ENCODE assay signal across 23 cellular contexts in genomic region chr3:19250959-19251610, GRCh38.
DNase-seq lines count a peak whose midpoint lies in the region; TF ChIP-seq lines count a peak whose summit lies in the region.
"Had no signal": no experiment of that assay in that cellular context is flagged by ENCODE, and none has a peak within 500 bp of the region (broad histone marks: within the 10 kb centered on the region; RNA-seq: fewer than 3 reads in every experiment).

No MANE protein-coding gene starts in this region.

- no peaks in the 10 kb centered on the region for H3K27me3 Mint-ChIP-seq in Calu3 (ENCODE audit: unreplicated experiment)
- H3K27me3 Mint-ChIP-seq: activated CD8-positive, alpha-beta memory T cell treated with anti-CD3 and anti-CD28 coated beads, Interleukin-2, amount 10 ng/mL, durations not matched to agents 7 days and 5 days had no signal

- no peak overlapping the region for H2AFZ ChIP-seq in PC-9

- peak; percentile 5 for DNase-seq in Calu3
- DNase-seq in NB4 (ENCODE audit: low read depth) = peak; percentile 9
- DNase-seq in dorsolateral prefrontal cortex = peak in 6 of 10 donors; percentile 11 to 60 (median 35)
- DNase-seq in midbrain (lab: John Stamatoyannopoulos, UW) = peak; percentile 14
- no peak for DNase-seq in PC-9
- no peak for DNase-seq in AG08395 (ENCODE audit: low spot score)
- DNase-seq in activated CD4-positive, alpha-beta T cell treated with anti-CD3 and anti-CD28 coated beads, Interleukin-2, amount 50 U/mL, for 1 hour = no peak
- DNase-seq: activated CD4-positive, alpha-beta T cell treated with anti-CD3 and anti-CD28 coated beads for 4 hours; activated CD8-positive, alpha-beta memory T cell treated with anti-CD3 and anti-CD28 coated beads, Interleukin-2, amount 10 ng/mL, durations not matched to agents 7 days and 5 days; CD8-positive, alpha-beta T cell; central memory CD4-positive, alpha-beta T cell; GDM1; H7; KG1; MV-4-11; NCI-H510A treated with DMSO at 0.1 percent for 48 hours; Right ventricle myocardium superior; stimulated activated CD4-positive, alpha-beta T cell treated with anti-CD3 and anti-CD28 coated beads, Interleukin-12 subunit alpha, Interleukin-12 subunit beta, amount 100 ng/mL, for 4 hours; stimulated activated naive CD8-positive, alpha-beta T cell treated with anti-CD3 and anti-CD28 coated beads, Interleukin-15, amount 100 ng/mL, for 72 hours; T-helper 1 cell had no signal

- H3K4me1 Mint-ChIP-seq in Calu3 (ENCODE audit: low read depth, unreplicated experiment) = no peaks in the 10 kb centered on the region
- H3K4me1 Mint-ChIP-seq: activated CD8-positive, alpha-beta memory T cell treated with anti-CD3 and anti-CD28 coated beads, Interleukin-2, amount 10 ng/mL, durations not matched to agents 7 days and 5 days had no signal

- intact Hi-C loops in Calu3 (cut with micrococcal nuclease; ENCODE audit: unreplicated experiment) (loop anchor here (2.0 kb wide), 1 partner anchor 186 kb away; no protein-coding TSS in a partner anchor), dorsolateral prefrontal cortex (cut with DNase I) (no loop called here), PC-9 (cut with micrococcal nuclease; ENCODE audit: unreplicated experiment) (loop anchor here (10.0 kb wide), 1 partner anchor 186 kb away; no protein-coding TSS in a partner anchor)

- H4K20me1 ChIP-seq in PC-9 (ENCODE audit: insufficient read depth) = no peaks in the 10 kb centered on the region

- H3K4me1 ChIP-seq in PC-9 (replicated peaks; ENCODE audit: insufficient read depth) = no peaks in the 10 kb centered on the region
- H3K4me1 ChIP-seq: ascending aorta, tibial nerve had no signal

- no peaks in the 10 kb centered on the region for H3K79me2 ChIP-seq in PC-9 (ENCODE audit: low read depth)

- BruUV-seq in Calu3 (replicated peaks; lab: Mats Ljungman, UMichigan) (no TSS peak), PC-9 (replicated peaks; lab: Mats Ljungman, UMichigan) (no TSS peak)

- H3K36me3 Mint-ChIP-seq in Calu3 (ENCODE audit: insufficient read depth, unreplicated experiment) = no peaks in the 10 kb centered on the region
- H3K36me3 Mint-ChIP-seq: activated CD8-positive, alpha-beta memory T cell treated with anti-CD3 and anti-CD28 coated beads, Interleukin-2, amount 10 ng/mL, durations not matched to agents 7 days and 5 days; activated naive CD4-positive, alpha-beta T cell treated with anti-CD3 and anti-CD28 coated beads, Interleukin-2, amount 50 U/mL, for 24 hours; CD8-positive, alpha-beta T cell had no signal

- no peak overlapping the region for H3K27ac Mint-ChIP-seq in Calu3 (ENCODE audit: unreplicated experiment)
- H3K27ac Mint-ChIP-seq: activated CD8-positive, alpha-beta memory T cell treated with anti-CD3 and anti-CD28 coated beads, Interleukin-2, amount 10 ng/mL, durations not matched to agents 7 days and 5 days; activated naive CD4-positive, alpha-beta T cell treated with anti-CD3 and anti-CD28 coated beads, Interleukin-2, amount 50 U/mL, for 24 hours; CD8-positive, alpha-beta T cell; stimulated activated naive CD8-positive, alpha-beta T cell treated with anti-CD3 and anti-CD28 coated beads, Interleukin-15, amount 100 ng/mL, for 72 hours had no signal

- POLR2A ChIA-PET in PC-9 (lab: Charles Lee; ENCODE audit: unreplicated experiment) = no interaction called here

- no peaks in the 10 kb centered on the region for H3K9me3 Mint-ChIP-seq in Calu3 (ENCODE audit: low read depth, unreplicated experiment)
- H3K9me3 Mint-ChIP-seq: activated naive CD4-positive, alpha-beta T cell treated with anti-CD3 and anti-CD28 coated beads, Interleukin-2, amount 50 U/mL, for 24 hours; stimulated activated naive CD8-positive, alpha-beta T cell treated with anti-CD3 and anti-CD28 coated beads, Interleukin-15, amount 100 ng/mL, for 72 hours had no signal

- H3K27ac ChIP-seq in dorsolateral prefrontal cortex (peak overlapping the region in 11 of 59 donors; percentile 7 to 59 (median 30)), PC-9 (no peak overlapping the region)
- H3K27ac ChIP-seq: ascending aorta, tibial nerve had no signal

- H3K27me3 ChIP-seq in dorsolateral prefrontal cortex (no peaks in the 10 kb centered on the region), PC-9 (ENCODE audit: insufficient read depth, low read depth) (no peaks in the 10 kb centered on the region)
- H3K27me3 ChIP-seq: ascending aorta, tibial nerve had no signal

- CTCF ChIA-PET in Calu3 (lab: Charles Lee) = no interaction called here
- CTCF ChIA-PET in PC-9 (lab: Charles Lee) = interaction anchor here (0.6 kb wide), 1 partner anchor 103 kb away, joined by 3 read pairs; no protein-coding TSS in a partner anchor

- H3K9me2 ChIP-seq in PC-9 (ENCODE audit: insufficient read depth) = no peaks in the 10 kb centered on the region

- no peaks in the 10 kb centered on the region for H3K9me3 ChIP-seq in PC-9 (ENCODE audit: insufficient read depth, low read depth)
- H3K9me3 ChIP-seq: ascending aorta had no signal

- no peaks in the 10 kb centered on the region for H3F3A ChIP-seq in PC-9 (ENCODE audit: insufficient read depth, low read depth)

- no peak overlapping the region for H3K4me2 ChIP-seq in PC-9

- H3K4me3 Mint-ChIP-seq in Calu3 (ENCODE audit: low read depth, unreplicated experiment) = no peak overlapping the region
- H3K4me3 Mint-ChIP-seq: activated CD8-positive, alpha-beta memory T cell treated with anti-CD3 and anti-CD28 coated beads, Interleukin-2, amount 10 ng/mL, durations not matched to agents 7 days and 5 days; activated naive CD4-positive, alpha-beta T cell treated with anti-CD3 and anti-CD28 coated beads, Interleukin-2, amount 50 U/mL, for 24 hours; CD8-positive, alpha-beta T cell; stimulated activated naive CD8-positive, alpha-beta T cell treated with anti-CD3 and anti-CD28 coated beads, Interleukin-15, amount 100 ng/mL, for 72 hours had no signal

- no peak for TF ChIP-seq POLR2A in NB4 (IDR thresholded peaks at IDR 0.05; ENCODE audit: extremely low read depth, insufficient read length)

- TF ChIP-seq CTCF in Calu3 (IDR thresholded peaks at IDR 0.05; ENCODE audit: unreplicated experiment) = no peak
- TF ChIP-seq CTCF in NB4 (IDR thresholded peaks at IDR 0.05; ENCODE audit: low read depth, low read length) = no peak
- peak in 37 of 56 donors; percentile 11 to 65 (median 32) for TF ChIP-seq CTCF in dorsolateral prefrontal cortex (IDR thresholded peaks at IDR 0.05 in 54 of 56, conservative IDR thresholded peaks at IDR 0.05 in 2 of 56; ENCODE audit: low read depth in 1 of 56, partially characterized antibody in 56 of 56)
- no peak for TF ChIP-seq CTCF in PC-9 (conservative IDR thresholded peaks at IDR 0.05)

- H3K4me3 ChIP-seq in NB4 (ENCODE audit: low read depth, low read length) = no peak overlapping the region
- no peak overlapping the region for H3K4me3 ChIP-seq in dorsolateral prefrontal cortex
- H3K4me3 ChIP-seq in PC-9 = no peak overlapping the region
- H3K4me3 ChIP-seq: ascending aorta, tibial nerve had no signal

- H3K36me3 ChIP-seq in PC-9 (ENCODE audit: low read depth) = no peaks in the 10 kb centered on the region
- H3K36me3 ChIP-seq: ascending aorta had no signal

Comparison
In these comparisons a context has a peak if more than half of its experiments do, and no peak if none do; other contexts are left out.
1. DNase-seq: peak in Calu3 (single experiment), NB4 (single experiment), dorsolateral prefrontal cortex (6 of 10) and midbrain (single experiment); none in PC-9 (0 of 2), AG08395 (single experiment) and activated CD4-positive, alpha-beta T cell treated with anti-CD3 and anti-CD28 coated beads, Interleukin-2, amount 50 U/mL, for 1 hour (single experiment).
2. CTCF ChIP-seq: peak in dorsolateral prefrontal cortex (37 of 56); none in Calu3 (single experiment), NB4 (single experiment) and PC-9 (single experiment).
3. intact Hi-C loops: an anchor here in Calu3 (2.0 kb wide) and PC-9 (10.0 kb wide); none called in dorsolateral prefrontal cortex.